In genomic region chr10:17984056-17984455, GRCh38 we compare ENCODE assay signal across 12 cellular contexts. TPM values are rescaled to one million over a fixed set of nuclear protein-coding genes. Genes with fewer than 3 reads are reported as not detected.
DNase-seq lines count a peak whose midpoint lies in the region; ATAC-seq, FAIRE-seq and TF ChIP-seq lines count a peak whose summit lies in the region.
"Had no signal": no experiment of that assay in that cellular context is flagged by ENCODE, and none has a peak within 500 bp of the region (broad histone marks: within the 10 kb centered on the region; RNA-seq: fewer than 3 reads in every experiment).

No MANE protein-coding gene starts in this region.

- no peak overlapping the region for H3K27ac ChIP-seq in coronary artery

- H3K27ac Mint-ChIP-seq in activated CD4-positive, alpha-beta T cell treated with anti-CD3 and anti-CD28 coated beads for 36 hours: no peak overlapping the region
- H3K27ac Mint-ChIP-seq: T-helper 1 cell treated with Interleukin-12 subunit alpha and Interleukin-12 subunit beta and Interleukin-4 antibody, amounts not matched to agents 30 μg/mL and 1 μg/mL, for 36 hours had no signal

- CTCF ChIA-PET in GM10248 (lab: Yijun Ruan, JAX): no interaction called here
- CTCF ChIA-PET in activated CD4-positive, alpha-beta T cell treated with anti-CD3 and anti-CD28 coated beads for 36 hours (lab: Charles Lee): no interaction called here

- H3K9me3 Mint-ChIP-seq in activated CD4-positive, alpha-beta T cell treated with anti-CD3 and anti-CD28 coated beads for 36 hours (ENCODE audit: low read depth): peaks cover 1% of the 10 kb centered on the region
- H3K9me3 Mint-ChIP-seq: T-helper 1 cell treated with Interleukin-12 subunit alpha and Interleukin-12 subunit beta and Interleukin-4 antibody, amounts not matched to agents 30 μg/mL and 1 μg/mL, for 36 hours had no signal

- H3K27me3 Mint-ChIP-seq in activated CD4-positive, alpha-beta T cell treated with anti-CD3 and anti-CD28 coated beads for 36 hours: no peaks in the 10 kb centered on the region

- H3K36me3 Mint-ChIP-seq in activated CD4-positive, alpha-beta T cell treated with anti-CD3 and anti-CD28 coated beads for 36 hours (ENCODE audit: low read depth): no peaks in the 10 kb centered on the region

- H3K27me3 ChIP-seq in bronchial epithelial cell (ENCODE audit: control insufficient read depth, insufficient read depth, low read length): no peaks in the 10 kb centered on the region

- no peaks in the 10 kb centered on the region for H3K4me1 Mint-ChIP-seq in activated CD4-positive, alpha-beta T cell treated with anti-CD3 and anti-CD28 coated beads for 36 hours

- intact Hi-C loops in activated CD4-positive, alpha-beta T cell treated with anti-CD3 and anti-CD28 coated beads for 36 hours (cut with DNase I, micrococcal nuclease): no loop called here

- no peak overlapping the region for H3K4me3 ChIP-seq in bronchial epithelial cell (ENCODE audit: low read depth, low read length)
- H3K4me3 ChIP-seq in coronary artery: no peak overlapping the region

- no peak for FAIRE-seq in bronchial epithelial cell (lab: Jason Lieb, UNC)
- FAIRE-seq: HepG2 had no signal

- peak; percentile 31 for DNase-seq in GM10248 (ENCODE audit: extremely low spot score)
- DNase-seq in bronchial epithelial cell (ENCODE audit: low read depth): peak; percentile 51
- DNase-seq in coronary artery (ENCODE audit: low spot score): no peak
- DNase-seq in activated CD4-positive, alpha-beta T cell treated with anti-CD3 and anti-CD28 coated beads for 36 hours: no peak
- DNase-seq in NCI-H2029 treated with DMSO at 0.1 percent for 48 hours (lab: John Stamatoyannopoulos, UW): no peak
- DNase-seq: aorta had no signal

- TF ChIP-seq CTCF in GM10248 (IDR thresholded peaks at IDR 0.05; ENCODE audit: control extremely low read depth, extremely low read depth, low read depth, missing control alignments) (no peak), bronchial epithelial cell (IDR thresholded peaks at IDR 0.05; ENCODE audit: insufficient read depth, low read length, severe bottlenecking) (no peak), coronary artery (IDR thresholded peaks at IDR 0.05) (no peak)

- POLR2A ChIA-PET in GM10248 (lab: Yijun Ruan, JAX): no interaction called here
- POLR2A ChIA-PET in activated CD4-positive, alpha-beta T cell treated with anti-CD3 and anti-CD28 coated beads for 36 hours (lab: Charles Lee): interaction anchor here (0.6 kb wide), 1 partner anchor 339 kb away, joined by 5 read pairs; no protein-coding TSS in a partner anchor

- peak; percentile 75 for ATAC-seq in GM21619 (IDR thresholded peaks at IDR 0.05; ENCODE audit: unreplicated experiment)
- peak; percentile 72 for ATAC-seq in HG03460 (IDR thresholded peaks at IDR 0.05; ENCODE audit: unreplicated experiment)
- ATAC-seq in activated CD4-positive, alpha-beta T cell treated with anti-CD3 and anti-CD28 coated beads for 36 hours: no peak
- ATAC-seq in HG03135 (IDR thresholded peaks at IDR 0.05; ENCODE audit: unreplicated experiment): no peak
- ATAC-seq: HepG2 had no signal

- H3K36me3 ChIP-seq in bronchial epithelial cell (ENCODE audit: control insufficient read depth, insufficient read depth, low read length): no peaks in the 10 kb centered on the region

- no peak overlapping the region for H3K4me3 Mint-ChIP-seq in activated CD4-positive, alpha-beta T cell treated with anti-CD3 and anti-CD28 coated beads for 36 hours
- H3K4me3 Mint-ChIP-seq: T-helper 1 cell treated with Interleukin-12 subunit alpha and Interleukin-12 subunit beta and Interleukin-4 antibody, amounts not matched to agents 30 μg/mL and 1 μg/mL, for 36 hours had no signal

RNA-seq across cellular contexts. Expression of gene SLC39A12, which starts 32.3 kb away (rescaled TPM):
- not detected in 2 replicates for total RNA-seq in bronchial epithelial cell
- not detected for total RNA-seq in activated CD4-positive, alpha-beta T cell treated with anti-CD3 and anti-CD28 coated beads for 36 hours
- total RNA-seq: HepG2, kidney epithelial cell had no signal

Comparison
In these comparisons a context has a peak if more than half of its experiments do, and no peak if none do; other contexts are left out.
1. DNase-seq: peak in GM10248 (single experiment) and bronchial epithelial cell (single experiment); none in coronary artery (single experiment), activated CD4-positive, alpha-beta T cell treated with anti-CD3 and anti-CD28 coated beads for 36 hours (single experiment) and NCI-H2029 treated with DMSO at 0.1 percent for 48 hours (single experiment).
2. ATAC-seq: peak in GM21619 (single experiment) and HG03460 (single experiment); none in activated CD4-positive, alpha-beta T cell treated with anti-CD3 and anti-CD28 coated beads for 36 hours (single experiment) and HG03135 (single experiment).